Comparison of ENCODE assay signal across 9 cellular contexts in genomic region chr2:68831688-68832087, GRCh38. TPM values are rescaled to one million over a fixed set of nuclear protein-coding genes. Genes with fewer than 3 reads are reported as not detected.
DNase-seq lines count a peak whose midpoint lies in the region; ATAC-seq, FAIRE-seq and TF ChIP-seq lines count a peak whose summit lies in the region.
"Had no signal": no experiment of that assay in that cellular context is flagged by ENCODE, and none has a peak within 500 bp of the region (broad histone marks: within the 10 kb centered on the region; RNA-seq: fewer than 3 reads in every experiment).

No MANE protein-coding gene starts in this region.

- no peak for TF ChIP-seq CTCF in ovary (IDR thresholded peaks at IDR 0.05)

- no peak for TF ChIP-seq EP300 in ovary (IDR thresholded peaks at IDR 0.05)

- 63 to 84% (median 80%) methylated on average over 3 of the region's 3 CpGs for WGBS in ovary, 3 donors

- H3K27me3 ChIP-seq in ovary (no peaks in the 10 kb centered on the region), H7 (ENCODE audit: control insufficient read depth, insufficient read depth, low read length) (no peaks in the 10 kb centered on the region)

- H3K4me3 ChIP-seq in ovary (no peak overlapping the region), H7 (ENCODE audit: insufficient read depth, low read depth, low read length) (no peak overlapping the region)

- no peak for TF ChIP-seq POLR2A in ovary (IDR thresholded peaks at IDR 0.05)

- intact Hi-C loops in sciatic nerve (cut with DNase I) (loop anchor here (10.0 kb wide), 1 partner anchor 77 kb away; no protein-coding TSS in a partner anchor), ovary (cut with DNase I) (loop anchor here in 1 of 4 donors (5.0 kb wide), 1 partner anchor 79 kb away; no protein-coding TSS in a partner anchor)

- H3K27ac ChIP-seq in epithelial cell of prostate (peak overlapping the region; percentile 39), ovary (peak overlapping the region in 1 of 2 donors; percentile 55)

- H3K36me3 ChIP-seq in ovary (no peaks in the 10 kb centered on the region), H7 (replicated peaks; ENCODE audit: control insufficient read depth, insufficient read depth, low read length) (no peaks in the 10 kb centered on the region)

- no peak for FAIRE-seq in GM19239 (lab: Jason Lieb, UNC)
- FAIRE-seq: islet of Langerhans had no signal

- ATAC-seq in sciatic nerve (peak; percentile 6), HG03045 (IDR thresholded peaks at IDR 0.05; ENCODE audit: unreplicated experiment) (no peak)

- H3K9me3 ChIP-seq in ovary = no peaks in the 10 kb centered on the region

- peaks cover 14% of the 10 kb centered on the region for H3K4me1 ChIP-seq in ovary (ENCODE audit: insufficient read depth)

- DNase-seq in COLO829 (ENCODE audit: low spot score) = peak; percentile 25
- peak; percentile 81 for DNase-seq in RPMI7951 (ENCODE audit: low read depth)
- DNase-seq in epithelial cell of prostate (ENCODE audit: low read depth, low spot score) = no peak
- DNase-seq in sciatic nerve (ENCODE audit: low spot score) = no peak
- DNase-seq in GM19239 (ENCODE audit: insufficient read length, low spot score) = no peak
- no peak for DNase-seq in ovary
- DNase-seq in H7 = no peak

RNA-seq across cellular contexts. Expression of gene BMP10, which starts 39.5 kb away (rescaled TPM):
- not detected in 2 replicates for total RNA-seq in RPMI7951 (2014; rRNA removed; shearing (Covaris generic))
- total RNA-seq in sciatic nerve (not detected), ovary (not detected)
- not detected for polyA plus RNA-seq in ovary
- not detected in 2 replicates for total RNA-seq in H7 (2014; rRNA removed; shearing (Covaris generic))

Comparison
In these comparisons a context has a peak if more than half of its experiments do, and no peak if none do; other contexts are left out.
1. DNase-seq: peak in COLO829 (single experiment) and RPMI7951 (single experiment); none in epithelial cell of prostate (single experiment), sciatic nerve (single experiment), GM19239 (single experiment), ovary (0 of 5) and H7 (single experiment).